In the genomic region with DNA sequence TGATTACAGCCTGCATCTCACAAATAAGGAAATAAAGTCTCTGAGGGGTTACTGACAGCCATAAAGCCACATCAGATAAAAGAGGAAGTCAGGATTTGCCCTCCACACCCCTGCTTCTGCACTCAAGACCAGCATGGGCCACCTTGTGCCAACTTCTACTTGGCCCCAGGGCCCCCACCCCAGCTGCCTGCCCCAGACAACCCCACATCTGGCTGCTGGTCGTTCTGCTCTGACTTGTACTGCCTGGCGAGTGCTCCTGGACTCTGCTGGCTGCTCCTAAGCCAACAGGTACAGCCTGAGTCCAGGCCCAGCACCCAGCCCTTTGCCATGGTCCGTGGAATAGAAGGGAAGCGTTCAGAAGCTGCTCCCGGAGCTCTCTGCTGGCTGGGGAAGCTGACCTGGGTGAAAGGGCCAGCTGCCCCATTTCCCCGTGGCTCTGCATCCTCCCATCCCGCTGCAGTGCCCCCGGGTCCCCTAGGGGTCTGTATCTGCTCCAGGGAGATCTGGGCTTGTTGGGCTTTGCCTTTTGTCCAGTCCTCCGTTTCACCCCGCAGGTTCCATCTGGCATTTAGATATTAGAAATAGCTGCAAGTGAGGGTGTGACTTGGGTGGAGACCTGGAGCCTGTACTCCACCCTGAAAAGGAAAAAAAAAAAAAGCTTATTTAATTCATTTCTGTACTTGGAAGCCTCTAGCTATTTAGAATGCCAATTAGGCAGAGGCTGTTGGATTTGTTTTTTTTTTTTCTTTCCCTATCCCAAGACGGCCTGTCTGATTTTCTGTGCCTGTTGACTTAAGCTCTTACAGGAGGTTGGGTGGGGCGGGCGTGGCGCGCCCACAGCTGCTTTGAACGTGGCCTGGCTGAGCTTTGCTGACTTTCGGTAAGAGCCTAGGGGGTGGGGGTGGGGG, we compare ENCODE assay signal across 8 cellular contexts.
DNase-seq lines count a peak whose midpoint lies in the region; ATAC-seq and TF ChIP-seq lines count a peak whose summit lies in the region.

No MANE protein-coding gene starts in this region.

- DNase-seq in COR-L47 (lab: John Stamatoyannopoulos, UW) (peak; percentile 20), NCI-H748 (lab: John Stamatoyannopoulos, UW; ENCODE audit: unreplicated experiment) (peak; percentile 85), epithelial cell of esophagus (ENCODE audit: low read depth) (peak; percentile 86), omental fat pad (ENCODE audit: low spot score) (no peak), NCI-H2196 (lab: John Stamatoyannopoulos, UW; ENCODE audit: unreplicated experiment) (no peak), NCI-H82 treated with DMSO at 0.1 percent for 48 hours (lab: John Stamatoyannopoulos, UW; ENCODE audit: unreplicated experiment) (no peak)

- TF ChIP-seq CTCF in epithelial cell of esophagus (IDR thresholded peaks at IDR 0.05; ENCODE audit: insufficient read depth, low read depth, low read length, missing control alignments) (no peak), omental fat pad (IDR thresholded peaks at IDR 0.05) (no peak)

- H3K4me3 ChIP-seq in epithelial cell of esophagus (ENCODE audit: low read length), result no peak overlapping the region

- peak; percentile 71 for ATAC-seq in omental fat pad (ENCODE audit: low FRiP score)
- ATAC-seq in HG03521 (IDR thresholded peaks at IDR 0.05; ENCODE audit: unreplicated experiment), result no peak
- ATAC-seq in GM21723 (IDR thresholded peaks at IDR 0.05; ENCODE audit: unreplicated experiment), result no peak

Comparison
In these comparisons a context has a peak if more than half of its experiments do, and no peak if none do; other contexts are left out.
1. DNase-seq: peak in COR-L47 (single experiment), NCI-H748 (single experiment) and epithelial cell of esophagus (single experiment); none in omental fat pad (single experiment), NCI-H2196 (single experiment) and NCI-H82 treated with DMSO at 0.1 percent for 48 hours (single experiment).